1 cellular context compared by ENCODE assay signal in genomic region chr12:122123761-122124145, GRCh38.
TF ChIP-seq lines count a peak whose summit lies in the region.

No MANE protein-coding gene starts in this region.

TF ChIP-seq in HCT116, 20 proteins besides CTCF, POLR2A, EP300 and RAD21 (continued from another document):
- no peak for TF ChIP-seq TCF7L2 (IDR thresholded peaks at IDR 0.05; ENCODE audit: borderline replicate concordance, extremely low read depth, insufficient read depth, insufficient read length)
- no peak for TF ChIP-seq SRF (IDR thresholded peaks at IDR 0.05; ENCODE audit: low read depth)
- no peak for TF ChIP-seq ZFX (IDR thresholded peaks at IDR 0.05)
